Comparison of ENCODE assay signal across 21 cellular contexts in genomic region chr3:53179580-53179979, GRCh38. TPM values are rescaled to one million over a fixed set of nuclear protein-coding genes. Genes with fewer than 3 reads are reported as not detected.
A peak's percentile ranks its signal among the peaks of the same experiment; 100 is the strongest.
DNase-seq lines count a peak whose midpoint lies in the region; ATAC-seq and TF ChIP-seq lines count a peak whose summit lies in the region.
"Had no signal": no experiment of that assay in that cellular context is flagged by ENCODE, and none has a peak within 500 bp of the region (broad histone marks: within the 10 kb centered on the region; RNA-seq: fewer than 3 reads in every experiment).

No MANE protein-coding gene starts in this region.

- H3K9me3 ChIP-seq in SU-DHL-6 (ENCODE audit: insufficient read depth, low read length) (no peaks in the 10 kb centered on the region), thyroid gland (no peaks in the 10 kb centered on the region), HAP-1 (no peaks in the 10 kb centered on the region)
- H3K9me3 ChIP-seq: MG63, SK-N-SH had no signal

- H3K9ac ChIP-seq in SU-DHL-6 (ENCODE audit: low read length): peak overlapping the region; percentile 57
- H3K9ac ChIP-seq: SK-N-SH had no signal

- ATAC-seq in GM23338: no peak
- ATAC-seq in HG03095 (IDR thresholded peaks at IDR 0.05; ENCODE audit: unreplicated experiment): no peak

- TF ChIP-seq POLR2A in thyroid gland (IDR thresholded peaks at IDR 0.05): no peak

- H2AFZ ChIP-seq in GM23338 (no peak overlapping the region), SU-DHL-6 (ENCODE audit: low read depth, low read length, severe bottlenecking) (no peak overlapping the region)

- no peaks in the 10 kb centered on the region for H3K4me1 ChIP-seq in GM23338 (ENCODE audit: insufficient read depth)
- H3K4me1 ChIP-seq in thyroid gland: peaks cover 4% of the 10 kb centered on the region in 2 donors
- no peaks in the 10 kb centered on the region for H3K4me1 ChIP-seq in HAP-1

- intact Hi-C loops in thyroid gland (cut with DNase I): no loop called here

- H3K79me2 ChIP-seq in GM23338 (replicated peaks; ENCODE audit: insufficient read depth) (no peaks in the 10 kb centered on the region), SU-DHL-6 (ENCODE audit: insufficient read depth, low read length) (peaks cover 43% of the 10 kb centered on the region)

- H3K9me2 ChIP-seq in GM23338 (ENCODE audit: insufficient read depth) (no peaks in the 10 kb centered on the region), SU-DHL-6 (replicated peaks; ENCODE audit: insufficient read depth, low read length) (no peaks in the 10 kb centered on the region)
- H3K9me2 ChIP-seq: SK-N-SH had no signal

- H3K4me1 Mint-ChIP-seq in GM23338: peaks cover 14% of the 10 kb centered on the region
- H3K4me1 Mint-ChIP-seq in neural crest cell: peaks cover 13% of the 10 kb centered on the region
- peaks cover 18% of the 10 kb centered on the region for H3K4me1 Mint-ChIP-seq in HFFc6 (ENCODE audit: low read depth)
- H3K4me1 Mint-ChIP-seq: CD4-positive, alpha-beta memory T cell had no signal

- H3K9me3 Mint-ChIP-seq in GM23338: no peaks in the 10 kb centered on the region
- H3K9me3 Mint-ChIP-seq in neural crest cell: no peaks in the 10 kb centered on the region
- H3K9me3 Mint-ChIP-seq in HFFc6: no peaks in the 10 kb centered on the region

- H3K4me3 Mint-ChIP-seq in GM23338 (no peak overlapping the region), neural crest cell (no peak overlapping the region), HFFc6 (no peak overlapping the region)
- H3K4me3 Mint-ChIP-seq: CD4-positive, alpha-beta memory T cell had no signal

- H4K20me1 ChIP-seq in GM23338 (replicated peaks; ENCODE audit: insufficient read depth) (no peaks in the 10 kb centered on the region), SU-DHL-6 (ENCODE audit: low read depth, low read length) (no peaks in the 10 kb centered on the region)

- 94 to 95% methylated on average over 20 of the region's 20 CpGs for WGBS in thyroid gland, 2 donors

- DNase-seq in GM23338 (ENCODE audit: low spot score) (no peak), neural crest cell (ENCODE audit: low read depth, low spot score) (no peak), HFFc6 (no peak), thyroid gland (no peak), HAP-1 (ENCODE audit: low spot score in 2 of 2) (no peak)
- DNase-seq: ACHN; AML-193; Calu3; CD4-positive, alpha-beta memory T cell; DMS53; HCEC 1CT; MG63; NCI-H1105; NCI-H1694; NCI-H2107; NCI-H226; NCI-H524 treated with DMSO at 0.1 percent for 48 hours; SHP77; SK-N-SH had no signal

- no peak overlapping the region for H3K27ac ChIP-seq in GM23338 (ENCODE audit: low read depth)
- H3K27ac ChIP-seq in SU-DHL-6 (ENCODE audit: low read depth, low read length): peak overlapping the region; percentile 93
- no peak overlapping the region for H3K27ac ChIP-seq in thyroid gland

- TF ChIP-seq CTCF in GM23338 (conservative IDR thresholded peaks at IDR 0.05; ENCODE audit: low read depth in 2 of 2) (no peak), SU-DHL-6 (IDR thresholded peaks at IDR 0.05; ENCODE audit: insufficient read depth, low read length, poor library complexity, severe bottlenecking) (no peak), neural crest cell (conservative IDR thresholded peaks at IDR 0.05) (no peak), HFFc6 (IDR thresholded peaks at IDR 0.05) (no peak), thyroid gland (IDR thresholded peaks at IDR 0.05) (no peak)

- in situ Hi-C loops in HAP-1 (cut with MboI; ENCODE audit: low sequenced_read_pairs): no loop called here

- no peak overlapping the region for H3K4me2 ChIP-seq in GM23338
- peak overlapping the region; percentile 51 for H3K4me2 ChIP-seq in SU-DHL-6 (ENCODE audit: low read depth, low read length, poor library complexity, severe bottlenecking)
- H3K4me2 ChIP-seq: SK-N-SH had no signal

- no peak overlapping the region for H3K4me3 ChIP-seq in GM23338
- H3K4me3 ChIP-seq in SU-DHL-6 (ENCODE audit: insufficient read depth, low read length, poor library complexity, severe bottlenecking): no peak overlapping the region
- H3K4me3 ChIP-seq in thyroid gland (replicated peaks in 1 of 3): no peak overlapping the region
- H3K4me3 ChIP-seq in HAP-1: no peak overlapping the region
- H3K4me3 ChIP-seq: MG63 had no signal

- H3F3A ChIP-seq in GM23338 (replicated peaks; ENCODE audit: low read depth) (no peaks in the 10 kb centered on the region), SU-DHL-6 (ENCODE audit: insufficient read depth) (peaks cover 15% of the 10 kb centered on the region)

- H3K36me3 ChIP-seq in GM23338 (ENCODE audit: insufficient read depth) (no peaks in the 10 kb centered on the region), SU-DHL-6 (ENCODE audit: low read length) (no peaks in the 10 kb centered on the region; the same call in 1 of the 2 replicates), thyroid gland (peaks cover 52 to 54% of the 10 kb centered on the region in 2 donors), HAP-1 (replicated peaks) (peaks cover 14% of the 10 kb centered on the region)
- H3K36me3 ChIP-seq: MG63 had no signal

- H3K27me3 Mint-ChIP-seq in GM23338 (ENCODE audit: insufficient read depth, low read depth, poor library complexity) (peaks cover 5% of the 10 kb centered on the region), neural crest cell (ENCODE audit: low read depth) (no peaks in the 10 kb centered on the region), HFFc6 (ENCODE audit: insufficient read depth) (no peaks in the 10 kb centered on the region)
- H3K27me3 Mint-ChIP-seq: CD4-positive, alpha-beta memory T cell had no signal

- H3K27me3 ChIP-seq in GM23338 (ENCODE audit: insufficient read depth) (no peaks in the 10 kb centered on the region), SU-DHL-6 (ENCODE audit: low read length) (no peaks in the 10 kb centered on the region), thyroid gland (no peaks in the 10 kb centered on the region), HAP-1 (ENCODE audit: low read depth) (no peaks in the 10 kb centered on the region)
- H3K27me3 ChIP-seq: MG63 had no signal

- no peaks in the 10 kb centered on the region; the same call in 2 of the 3 replicates for H3K36me3 Mint-ChIP-seq in GM23338 (ENCODE audit: low read depth)
- no peaks in the 10 kb centered on the region for H3K36me3 Mint-ChIP-seq in neural crest cell (ENCODE audit: low read depth)
- peaks cover 8% of the 10 kb centered on the region for H3K36me3 Mint-ChIP-seq in HFFc6 (ENCODE audit: low read depth)

- 0 out of 2 replicates have a peak overlapping the region, but pooled peaks have one; percentile 25 for H3K27ac Mint-ChIP-seq in GM23338
- peak overlapping the region; percentile 59 for H3K27ac Mint-ChIP-seq in neural crest cell (ENCODE audit: unreplicated experiment)
- no peak overlapping the region for H3K27ac Mint-ChIP-seq in HFFc6

TF ChIP-seq in GM23338, 12 proteins besides CTCF, POLR2A, EP300 and RAD21 (continues in another document):
- TF ChIP-seq NANOG (IDR thresholded peaks at IDR 0.05; ENCODE audit: borderline replicate concordance): no peak
- TF ChIP-seq, protein P1, sequence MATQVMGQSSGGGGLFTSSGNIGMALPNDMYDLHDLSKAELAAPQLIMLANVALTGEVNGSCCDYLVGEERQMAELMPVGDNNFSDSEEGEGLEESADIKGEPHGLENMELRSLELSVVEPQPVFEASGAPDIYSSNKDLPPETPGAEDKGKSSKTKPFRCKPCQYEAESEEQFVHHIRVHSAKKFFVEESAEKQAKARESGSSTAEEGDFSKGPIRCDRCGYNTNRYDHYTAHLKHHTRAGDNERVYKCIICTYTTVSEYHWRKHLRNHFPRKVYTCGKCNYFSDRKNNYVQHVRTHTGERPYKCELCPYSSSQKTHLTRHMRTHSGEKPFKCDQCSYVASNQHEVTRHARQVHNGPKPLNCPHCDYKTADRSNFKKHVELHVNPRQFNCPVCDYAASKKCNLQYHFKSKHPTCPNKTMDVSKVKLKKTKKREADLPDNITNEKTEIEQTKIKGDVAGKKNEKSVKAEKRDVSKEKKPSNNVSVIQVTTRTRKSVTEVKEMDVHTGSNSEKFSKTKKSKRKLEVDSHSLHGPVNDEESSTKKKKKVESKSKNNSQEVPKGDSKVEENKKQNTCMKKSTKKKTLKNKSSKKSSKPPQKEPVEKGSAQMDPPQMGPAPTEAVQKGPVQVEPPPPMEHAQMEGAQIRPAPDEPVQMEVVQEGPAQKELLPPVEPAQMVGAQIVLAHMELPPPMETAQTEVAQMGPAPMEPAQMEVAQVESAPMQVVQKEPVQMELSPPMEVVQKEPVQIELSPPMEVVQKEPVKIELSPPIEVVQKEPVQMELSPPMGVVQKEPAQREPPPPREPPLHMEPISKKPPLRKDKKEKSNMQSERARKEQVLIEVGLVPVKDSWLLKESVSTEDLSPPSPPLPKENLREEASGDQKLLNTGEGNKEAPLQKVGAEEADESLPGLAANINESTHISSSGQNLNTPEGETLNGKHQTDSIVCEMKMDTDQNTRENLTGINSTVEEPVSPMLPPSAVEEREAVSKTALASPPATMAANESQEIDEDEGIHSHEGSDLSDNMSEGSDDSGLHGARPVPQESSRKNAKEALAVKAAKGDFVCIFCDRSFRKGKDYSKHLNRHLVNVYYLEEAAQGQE (IDR thresholded peaks at IDR 0.05; ENCODE audit: unreplicated experiment): no peak

RNA-seq across cellular contexts. Expression of gene PRKCD, which starts 18.6 kb away (rescaled TPM):
- total RNA-seq in GM23338 (2014; rRNA removed; shearing (Covaris generic)): 10.2 and 11.8 TPM in 2 replicates
- polyA plus RNA-seq in GM23338 (2016; fragmentation: Nextera tagmentation; extraction: Ambion mirVana): 11.3 and 12.5 TPM in 2 replicates
- total RNA-seq in neural crest cell: 10.8 and 11.9 TPM in 2 replicates
- 10 to 100 TPM; 15.5 to 21.9 (median 20.0) TPM for total RNA-seq in HFFc6 (2021; fragmentation: NEBNext Ultra II Directional; extraction: Animal tissue kit (Norgen Biotek cat#: 25700))
- total RNA-seq in thyroid gland: 100 to 1,000 TPM in 1 of 4 donors, 10 to 100 TPM in 3; 32.0 to 154 (median 71.4) TPM

RNA-seq across cellular contexts. Expression of gene RFT1, which starts 49.3 kb away (rescaled TPM):
- 13.3 and 15.3 TPM in 2 replicates for total RNA-seq in GM23338 (2014; rRNA removed; shearing (Covaris generic))
- 11.0 and 11.3 TPM in 2 replicates for polyA plus RNA-seq in GM23338 (2016; fragmentation: Nextera tagmentation; extraction: Ambion mirVana)
- total RNA-seq in neural crest cell (26.3 and 32.4 TPM in 2 replicates), thyroid gland (10 to 100 TPM; 14.4 to 17.7 (median 16.2) TPM)
- total RNA-seq in HFFc6 (2021; fragmentation: NEBNext Ultra II Directional; extraction: Animal tissue kit (Norgen Biotek cat#: 25700)): 10 to 100 TPM; 32.9 to 39.6 (median 34.7) TPM
